In genomic region chr1:39960461-39960958, GRCh38 we compare ENCODE assay signal across 1 cellular context.
TF ChIP-seq lines count a peak whose summit lies in the region.

No MANE protein-coding gene starts in this region.

TF ChIP-seq in K562, 482 proteins besides CTCF, POLR2A, EP300 and RAD21 (continued from another document):
- TF ChIP-seq ZFP36 (IDR thresholded peaks at IDR 0.05; ENCODE audit: low read depth, low read length, partially characterized antibody) (no peak), DMBX1 (CRISPR knock-in tag; IDR thresholded peaks at IDR 0.05; ENCODE audit: borderline replicate concordance) (no peak)
